In the genomic region with DNA sequence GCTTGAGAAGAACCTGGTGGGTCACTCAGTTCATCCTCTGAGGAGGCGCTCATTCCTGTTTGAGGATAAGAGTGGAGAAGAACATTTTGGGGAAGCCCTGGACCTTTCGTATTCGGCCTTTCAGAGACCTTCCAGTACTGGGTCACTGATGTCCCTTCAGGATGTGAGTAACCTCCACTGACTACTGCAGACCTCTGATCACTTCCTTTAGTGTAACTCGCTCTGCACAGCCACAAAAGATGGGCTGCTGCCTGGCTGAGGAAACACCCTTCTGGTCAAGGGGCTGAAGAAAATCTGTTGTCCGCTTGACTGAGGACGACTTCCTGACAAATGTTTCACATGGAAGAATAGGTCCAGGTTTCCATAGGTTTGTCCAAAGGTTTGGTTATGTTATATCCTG, we compare ENCODE assay signal across 9 cellular contexts. TPM values are rescaled to one million over a fixed set of nuclear protein-coding genes. Genes with fewer than 3 reads are reported as not detected.
"Had no signal": no experiment of that assay in that cellular context is flagged by ENCODE, and none has a peak within 500 bp of the region (broad histone marks: within the 10 kb centered on the region; RNA-seq: fewer than 3 reads in every experiment).

No MANE protein-coding gene starts in this region.

- ATAC-seq: HCT116, HepG2 had no signal

- H3K36me3 Mint-ChIP-seq: IgD-negative memory B cell had no signal

- H2AFZ ChIP-seq: GM23248 had no signal

- H3K4me3 Mint-ChIP-seq: HFFc6, IgD-negative memory B cell had no signal

- H3K4me3 ChIP-seq: GM23248, HAP-1 had no signal

- FAIRE-seq: HepG2 had no signal

- DNase-seq: GM23248, GOT3, H7, HFFc6 had no signal

- H3K4me1 ChIP-seq: HAP-1 had no signal

- H3K27ac ChIP-seq: GM23248, HL-60 had no signal

- H3K36me3 ChIP-seq: HAP-1 had no signal

- H3K27ac Mint-ChIP-seq: HFFc6, IgD-negative memory B cell had no signal

- H3K9ac ChIP-seq: GM23248 had no signal

- H3K9me3 ChIP-seq: HAP-1 had no signal

RNA-seq across cellular contexts. Expression of gene TBXAS1, which starts 15.9 kb away (rescaled TPM):
- total RNA-seq: GM23248 had no signal
